ENCODE assay signal across 1 cellular context in genomic region chr12:10901427-10901826, GRCh38.
TF ChIP-seq lines count a peak whose summit lies in the region.

No MANE protein-coding gene starts in this region.

TF ChIP-seq in HEK293T, 16 proteins besides CTCF, POLR2A, EP300 and RAD21 (continued from another document):
- no peak for TF ChIP-seq ZNF384 (IDR thresholded peaks at IDR 0.05)
- no peak for TF ChIP-seq ELF4 (IDR thresholded peaks at IDR 0.05)
- TF ChIP-seq SP1 (IDR thresholded peaks at IDR 0.05), result no peak
- TF ChIP-seq CTBP1 (IDR thresholded peaks at IDR 0.05; ENCODE audit: borderline replicate concordance), result no peak
TF ChIP-seq in HEK293T: peak in this region for 0.
